In the genomic region with DNA sequence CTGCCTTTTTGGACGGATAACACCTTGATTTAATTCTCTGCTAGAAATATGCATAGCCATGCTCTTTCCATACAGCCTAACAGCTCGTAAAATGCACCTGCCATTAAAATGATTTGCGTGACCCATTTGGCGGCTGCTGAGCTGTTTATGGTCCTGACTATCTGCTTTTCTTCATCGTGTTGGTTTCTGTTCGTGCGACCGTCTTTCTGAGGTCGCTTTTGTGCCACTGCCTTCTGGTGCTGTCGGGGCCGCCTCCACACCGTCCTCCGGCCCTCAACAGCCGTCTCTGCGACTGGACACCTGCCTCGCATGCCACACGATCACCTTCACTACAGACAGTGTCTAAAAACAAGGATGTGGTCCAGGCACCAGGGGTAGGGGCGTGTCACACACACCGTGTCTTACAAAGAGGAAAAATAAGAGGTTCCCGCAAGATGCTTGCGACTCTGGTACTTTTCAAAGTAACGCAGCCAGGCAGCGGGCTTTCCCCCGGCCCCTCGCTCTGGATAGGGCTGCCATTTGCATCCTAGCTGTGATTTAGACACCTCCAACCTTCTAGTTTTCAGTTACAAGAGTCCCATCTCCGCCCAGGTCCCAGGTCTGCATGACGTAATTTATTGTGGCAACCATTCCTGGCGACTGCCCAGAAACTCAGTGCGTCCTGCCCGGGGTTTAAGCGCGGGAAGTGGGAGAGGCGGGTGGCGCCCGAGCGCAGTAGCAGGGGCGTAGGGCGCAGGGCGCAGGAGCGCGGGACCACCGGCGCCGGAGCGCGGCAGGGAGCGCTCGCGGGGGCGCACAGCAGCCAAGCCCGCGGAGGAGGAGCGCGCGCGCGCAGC, we compare ENCODE assay signal across 9 cellular contexts. TPM values are rescaled to one million over a fixed set of nuclear protein-coding genes. Genes with fewer than 3 reads are reported as not detected.
DNase-seq lines count a peak whose midpoint lies in the region; ATAC-seq, FAIRE-seq and TF ChIP-seq lines count a peak whose summit lies in the region.
"Had no signal": no experiment of that assay in that cellular context is flagged by ENCODE, and none has a peak within 500 bp of the region (broad histone marks: within the 10 kb centered on the region; RNA-seq: fewer than 3 reads in every experiment).

A gene (plus strand): TSS at position 629 of the 836 bp plus-strand sequence. CDS start 208 bp downstream, outside the sequence.

- no peak for ATAC-seq in CD8-positive, alpha-beta T cell
- peak; percentile 64 for ATAC-seq in Right ventricle myocardium superior (ENCODE audit: poor library complexity)

- H3K4me3 Mint-ChIP-seq in CD8-positive, alpha-beta T cell, result peak within 1 kb of the TSS; percentile 30

- TF ChIP-seq POLR2A in prostate gland (IDR thresholded peaks at IDR 0.05), result no peak

- peaks cover 55% of the 10 kb centered on the region for H3K27me3 Mint-ChIP-seq in CD8-positive, alpha-beta T cell (ENCODE audit: low read depth)

- peak; percentile 20 for FAIRE-seq in HTR-8/SVneo (lab: Jason Lieb, UNC)

- no peak for TF ChIP-seq CTCF in CD8-positive, alpha-beta T cell (IDR thresholded peaks at IDR 0.05)
- no peak for TF ChIP-seq CTCF in VCaP (conservative IDR thresholded peaks at IDR 0.05)
- TF ChIP-seq CTCF in prostate gland (IDR thresholded peaks at IDR 0.05), result no peak

- POLR2A ChIA-PET in CD8-positive, alpha-beta T cell (lab: Charles Lee), result no interaction called here

- no peaks in the 10 kb centered on the region for H3K36me3 Mint-ChIP-seq in CD8-positive, alpha-beta T cell
- H3K36me3 Mint-ChIP-seq: IgD-negative memory B cell had no signal

- H3K9me3 ChIP-seq in CD8-positive, alpha-beta T cell (ENCODE audit: low read length), result no peaks in the 10 kb centered on the region
- H3K9me3 ChIP-seq in prostate gland, result no peaks in the 10 kb centered on the region

- no peaks in the 10 kb centered on the region for H3K4me1 ChIP-seq in CD8-positive, alpha-beta T cell (ENCODE audit: insufficient read depth, low read length)
- no peaks in the 10 kb centered on the region for H3K4me1 ChIP-seq in prostate gland (replicated peaks)

- intact Hi-C loops in CD8-positive, alpha-beta T cell (cut with DNase I, micrococcal nuclease), result no loop called here
- intact Hi-C loops in Right ventricle myocardium superior (cut with DNase I) (no loop called here), prostate gland (cut with DNase I) (no loop called here)

- no peaks in the 10 kb centered on the region for H3K36me3 ChIP-seq in CD8-positive, alpha-beta T cell (ENCODE audit: insufficient read depth, low read length)
- H3K36me3 ChIP-seq in prostate gland, result no peaks in the 10 kb centered on the region

- H3K27ac Mint-ChIP-seq in CD8-positive, alpha-beta T cell, result no peak within 1 kb of the TSS
- H3K27ac Mint-ChIP-seq: IgD-negative memory B cell had no signal

- H3K4me1 Mint-ChIP-seq in CD8-positive, alpha-beta T cell (ENCODE audit: low read depth), result peaks cover 7% of the 10 kb centered on the region

- no peaks in the 10 kb centered on the region for H3K27me3 ChIP-seq in CD8-positive, alpha-beta T cell (ENCODE audit: insufficient read depth, low read length)
- H3K27me3 ChIP-seq in prostate gland (replicated peaks; ENCODE audit: insufficient read depth), result no peaks in the 10 kb centered on the region

- 2% methylated on average over 57 of the region's 57 CpGs for WGBS in prostate gland

- H3K4me3 ChIP-seq in CD8-positive, alpha-beta T cell (ENCODE audit: low read depth, low read length), result no peak within 1 kb of the TSS
- peak within 1 kb of the TSS; percentile 14 to 28 for H3K4me3 ChIP-seq in prostate gland

- no peak within 1 kb of the TSS for H3K27ac ChIP-seq in CD8-positive, alpha-beta T cell (ENCODE audit: low read depth, low read length)
- H3K27ac ChIP-seq in VCaP (peak within 1 kb of the TSS; percentile 19; the same call in 1 of the 2 replicates), prostate gland (no peak within 1 kb of the TSS)

- no peak for DNase-seq in CD8-positive, alpha-beta T cell
- DNase-seq in HTR-8/SVneo (ENCODE audit: insufficient read length, low spot score), result peak; percentile 45
- peak; percentile 45 for DNase-seq in Right ventricle myocardium superior
- DNase-seq in prostate gland (ENCODE audit: low spot score), result peak; percentile 40
- no peak for DNase-seq in SIG-M5 treated with dmso at 0.1 percent for 504 hours (lab: John Stamatoyannopoulos, UW; ENCODE audit: unreplicated experiment)
- DNase-seq in HCEC 1CT, result no peak
- DNase-seq in AG08396 (ENCODE audit: low spot score), result no peak

- no peaks in the 10 kb centered on the region for H3K9me3 Mint-ChIP-seq in CD8-positive, alpha-beta T cell

- CTCF ChIA-PET in CD8-positive, alpha-beta T cell (lab: Charles Lee), result no interaction called here

RNA-seq across cellular contexts. Expression of the gene that starts here (rescaled TPM):
- total RNA-seq in CD8-positive, alpha-beta T cell, result not detected
- total RNA-seq in Right ventricle myocardium superior, result not detected
- 10 to 100 TPM in 1 of 2 donors, not detected in 1; 15.6 TPM for total RNA-seq in prostate gland

Comparison
In these comparisons a context has a peak if more than half of its experiments do, and no peak if none do; other contexts are left out.
1. Peak in DNase-seq and ATAC-seq in Right ventricle myocardium superior; RNA of the gene not detected or under 1 TPM.
2. DNase-seq: peak in HTR-8/SVneo (single experiment) and prostate gland (single experiment); none in CD8-positive, alpha-beta T cell (0 of 7), SIG-M5 treated with dmso at 0.1 percent for 504 hours (single experiment), HCEC 1CT (single experiment) and AG08396 (single experiment).